In the genomic region with DNA sequence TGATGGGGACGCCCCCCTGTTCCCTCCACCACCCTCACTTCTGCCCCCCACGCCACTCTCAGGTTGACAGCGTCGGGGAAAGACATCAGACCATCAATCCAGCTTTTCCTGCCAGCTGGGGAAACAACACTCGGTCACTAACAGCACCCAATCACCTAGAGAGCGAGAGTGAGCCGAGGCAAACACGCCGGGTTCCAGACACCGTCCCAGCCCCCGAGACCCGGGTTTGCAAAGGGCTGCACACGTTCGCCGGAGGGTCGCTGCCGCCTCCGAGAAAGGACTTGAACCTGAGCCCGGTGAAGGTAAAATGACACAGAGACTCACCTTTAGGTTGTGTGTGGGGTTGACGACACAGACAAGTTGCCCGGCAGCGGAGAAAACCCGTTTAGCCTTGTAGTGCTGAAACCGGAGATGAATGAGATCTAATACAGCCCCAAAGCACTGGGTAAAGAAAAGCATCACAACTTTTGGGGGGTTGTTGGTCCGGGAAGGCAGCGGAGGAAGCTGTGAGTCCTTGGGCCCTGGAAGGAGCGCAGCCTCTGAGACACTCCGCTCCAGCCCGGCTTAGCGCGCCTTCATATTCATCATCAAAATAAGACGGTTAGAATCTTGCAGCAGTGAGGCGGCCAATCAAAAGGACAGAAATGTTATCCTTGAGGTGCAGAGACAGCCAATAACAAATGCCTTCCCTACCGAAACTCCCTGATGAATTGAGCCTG, we compare ENCODE assay signal across 8 cellular contexts. TPM values are rescaled to one million over a fixed set of nuclear protein-coding genes. Genes with fewer than 3 reads are reported as not detected.
A peak's percentile ranks its signal among the peaks of the same experiment; 100 is the strongest.
DNase-seq lines count a peak whose midpoint lies in the region; ATAC-seq and TF ChIP-seq lines count a peak whose summit lies in the region.

A gene with protein sequence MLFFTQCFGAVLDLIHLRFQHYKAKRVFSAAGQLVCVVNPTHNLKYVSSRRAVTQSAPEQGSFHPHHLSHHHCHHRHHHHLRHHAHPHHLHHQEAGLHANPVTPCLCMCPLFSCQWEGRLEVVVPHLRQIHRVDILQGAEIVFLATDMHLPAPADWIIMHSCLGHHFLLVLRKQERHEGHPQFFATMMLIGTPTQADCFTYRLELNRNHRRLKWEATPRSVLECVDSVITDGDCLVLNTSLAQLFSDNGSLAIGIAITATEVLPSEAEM (minus strand): TSS at position 583 of the 719 bp plus-strand sequence. CDS start 124 bp downstream, at position 459.

- no peaks in the 10 kb centered on the region for H4K20me1 ChIP-seq in BLaER1 treated with 17β-estradiol and CSF1 and Interleukin-3, amounts not matched to agents 10 nM and 100 nM

- TF ChIP-seq CTCF in colonic mucosa (IDR thresholded peaks at IDR 0.05) (no peak), upper lobe of right lung (IDR thresholded peaks at IDR 0.05) (no peak)

- H3K4me1 ChIP-seq in BLaER1 treated with 17β-estradiol and CSF1 and Interleukin-3, amounts not matched to agents 10 nM and 100 nM = peaks cover 45 to 53% (median 49%) of the 10 kb centered on the region in 10 experiments
- H3K4me1 ChIP-seq in colonic mucosa = no peaks in the 10 kb centered on the region
- H3K4me1 ChIP-seq in mononuclear cell (ENCODE audit: insufficient read depth, low read length) = peaks cover 45% of the 10 kb centered on the region
- H3K4me1 ChIP-seq in upper lobe of right lung = peaks cover 15% of the 10 kb centered on the region

- peak; percentile 72 for DNase-seq in SK-MEL-5 (ENCODE audit: low read depth, low spot score)
- no peak for DNase-seq in colonic mucosa
- no peak for DNase-seq in upper lobe of right lung
- no peak for DNase-seq in NCI-H2196 treated with DMSO at 0.1 percent for 48 hours (lab: John Stamatoyannopoulos, UW; ENCODE audit: unreplicated experiment)
- DNase-seq in GDM1 (lab: John Stamatoyannopoulos, UW) = no peak
- DNase-seq in AML-193 (lab: John Stamatoyannopoulos, UW) = no peak

- peak within 1 kb of the TSS in 8 of 11 experiments; percentile 14 to 81 (median 62); a peak in 13 of 22 replicates for H3K27ac ChIP-seq in BLaER1 treated with 17β-estradiol and CSF1 and Interleukin-3, amounts not matched to agents 10 nM and 100 nM
- no peak within 1 kb of the TSS for H3K27ac ChIP-seq in colonic mucosa
- H3K27ac ChIP-seq in upper lobe of right lung = no peak within 1 kb of the TSS

- ATAC-seq in upper lobe of right lung = no peak

- intact Hi-C loops in colonic mucosa (cut with DNase I) (no loop called here), upper lobe of right lung (cut with DNase I) (no loop called here)

- peaks cover 0 to 19% (median 15%) of the 10 kb centered on the region in 11 experiments; a peak in 15 of 22 replicates for H3K9me3 ChIP-seq in BLaER1 treated with 17β-estradiol and CSF1 and Interleukin-3, amounts not matched to agents 10 nM and 100 nM (replicated peaks in 1 of 11)
- H3K9me3 ChIP-seq in colonic mucosa (no peaks in the 10 kb centered on the region), mononuclear cell (ENCODE audit: low read depth, low read length) (peaks cover 12% of the 10 kb centered on the region), upper lobe of right lung (no peaks in the 10 kb centered on the region)

- H3K27me3 ChIP-seq in BLaER1 treated with 17β-estradiol and CSF1 and Interleukin-3, amounts not matched to agents 10 nM and 100 nM = peaks cover 0 to 6% (median 0%) of the 10 kb centered on the region in 11 experiments; a peak in 1 of 22 replicates
- peaks cover 19% of the 10 kb centered on the region for H3K27me3 ChIP-seq in colonic mucosa
- peaks cover 49% of the 10 kb centered on the region for H3K27me3 ChIP-seq in mononuclear cell (ENCODE audit: insufficient read depth, low read length)
- peaks cover 25% of the 10 kb centered on the region for H3K27me3 ChIP-seq in upper lobe of right lung

- peak within 1 kb of the TSS in 7 of 11 experiments; percentile 24 to 66 (median 62); a peak in 12 of 22 replicates for H3K9ac ChIP-seq in BLaER1 treated with 17β-estradiol and CSF1 and Interleukin-3, amounts not matched to agents 10 nM and 100 nM
- H3K9ac ChIP-seq in colonic mucosa (ENCODE audit: low read depth in 2 of 2, low read length in 2 of 2) = no peak within 1 kb of the TSS

- H3K4me3 ChIP-seq in BLaER1 treated with 17β-estradiol and CSF1 and Interleukin-3, amounts not matched to agents 10 nM and 100 nM = peak within 1 kb of the TSS in 7 of 10 experiments; percentile 14 to 58 (median 37); a peak in 11 of 20 replicates
- H3K4me3 ChIP-seq in colonic mucosa (peak within 1 kb of the TSS; percentile 19), mononuclear cell (ENCODE audit: low read length) (peak within 1 kb of the TSS; percentile 14), upper lobe of right lung (peak within 1 kb of the TSS; percentile 13)

- peak within 1 kb of the TSS; percentile 69 to 98 (median 83) for H3K4me2 ChIP-seq in BLaER1 treated with 17β-estradiol and CSF1 and Interleukin-3, amounts not matched to agents 10 nM and 100 nM

- H3K36me3 ChIP-seq in BLaER1 treated with 17β-estradiol and CSF1 and Interleukin-3, amounts not matched to agents 10 nM and 100 nM = no peaks in the 10 kb centered on the region
- H3K36me3 ChIP-seq in colonic mucosa (no peaks in the 10 kb centered on the region), upper lobe of right lung (no peaks in the 10 kb centered on the region)

- in situ Hi-C loops in SK-MEL-5 (cut with HindIII; ENCODE audit: low pct_unique_long_range_greater_than_20kb, low sequenced_read_pairs) = no loop called here

RNA-seq across cellular contexts. Expression of the gene that starts here (rescaled TPM):
- 1.3 TPM in 2 replicates for total RNA-seq in SK-MEL-5 (2014; rRNA removed; shearing (Covaris generic))
- 2.1 and 3.4 TPM in 2 replicates for polyA plus RNA-seq in SK-MEL-5 (2015; cell fraction: cytosol; rRNA removed)
- 2.0 and 4.1 TPM in 2 replicates for polyA plus RNA-seq in SK-MEL-5 (2015; cell fraction: nucleus; rRNA removed)
- not detected for total RNA-seq in colonic mucosa
- total RNA-seq in mononuclear cell = 0.31 TPM
- total RNA-seq in upper lobe of right lung = not detected

Comparison
In these comparisons a context has a peak if more than half of its experiments do, and no peak if none do; other contexts are left out.
1. H3K27ac ChIP-seq: peak in BLaER1 treated with 17β-estradiol and CSF1 and Interleukin-3, amounts not matched to agents 10 nM and 100 nM (8 of 11); none in colonic mucosa (single experiment) and upper lobe of right lung (single experiment).
2. H3K9ac ChIP-seq: peak in BLaER1 treated with 17β-estradiol and CSF1 and Interleukin-3, amounts not matched to agents 10 nM and 100 nM (7 of 11); none in colonic mucosa (0 of 2).
3. Peak in every context shown above with its lines, with median percentiles within 50 percentile points of each other: H3K4me3 ChIP-seq.